Comparison of ENCODE assay signal across 8 cellular contexts in the genomic region with DNA sequence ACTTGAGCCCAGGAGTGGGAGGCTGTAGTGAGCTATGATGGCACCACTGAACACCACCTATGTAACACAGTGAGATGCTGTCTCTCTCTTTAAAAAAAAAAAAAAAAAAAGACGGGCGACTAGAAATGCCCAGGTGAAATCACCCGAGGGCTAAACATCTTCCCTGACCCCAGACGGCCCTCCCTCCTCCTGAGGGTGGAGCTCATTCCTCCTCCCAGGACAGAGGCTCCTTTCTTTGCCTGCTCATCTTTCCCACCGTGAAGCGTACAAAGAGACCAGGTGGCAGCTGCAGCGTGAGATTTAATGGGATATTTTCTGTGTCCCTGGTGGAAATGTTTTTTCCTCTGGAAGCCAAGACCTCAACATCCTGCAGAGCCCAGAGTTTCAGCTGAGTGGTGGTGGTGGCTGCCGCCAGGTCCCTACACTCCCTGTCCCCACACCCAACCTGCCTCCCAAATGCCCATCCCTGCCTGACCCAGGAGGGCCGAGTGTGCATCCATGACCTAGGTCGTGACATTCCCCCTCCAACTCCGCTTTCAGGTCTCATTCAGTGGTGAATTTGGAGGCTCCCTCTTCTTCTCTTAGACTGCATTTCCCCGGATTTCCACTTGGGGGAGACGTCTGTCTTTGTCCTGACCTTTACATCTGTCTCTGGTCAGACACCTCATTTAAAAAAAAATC. TPM values are rescaled to one million over a fixed set of nuclear protein-coding genes. Genes with fewer than 3 reads are reported as not detected.
DNase-seq lines count a peak whose midpoint lies in the region; ATAC-seq and TF ChIP-seq lines count a peak whose summit lies in the region.

No MANE protein-coding gene starts in this region.

- no peaks in the 10 kb centered on the region for H3K36me3 Mint-ChIP-seq in naive B cell

- no peak overlapping the region for H3K27ac ChIP-seq in WERI-Rb-1

- H3K4me3 ChIP-seq in WERI-Rb-1 (ENCODE audit: low read depth, low read length) (no peak overlapping the region), epithelial cell of proximal tubule (ENCODE audit: low read depth, low read length) (no peak overlapping the region)

- peaks cover 5% of the 10 kb centered on the region for H3K9me3 ChIP-seq in WERI-Rb-1 (ENCODE audit: severe bottlenecking)

- no peaks in the 10 kb centered on the region for H3K36me3 ChIP-seq in WERI-Rb-1

- ATAC-seq in naive B cell (ENCODE audit: low read depth in 2 of 2) (no peak), GM18907 (IDR thresholded peaks at IDR 0.05; ENCODE audit: unreplicated experiment) (no peak)

- DNase-seq in AG09319 (ENCODE audit: extremely low read depth, low read depth) = no peak
- peak; percentile 21 for DNase-seq in NCI-H1694 (lab: John Stamatoyannopoulos, UW)
- peak; percentile 63 for DNase-seq in WERI-Rb-1
- DNase-seq in epithelial cell of proximal tubule (ENCODE audit: low read depth) = no peak
- peak; percentile 12 for DNase-seq in naive B cell
- no peak for DNase-seq in amniotic stem cell (lab: John Stamatoyannopoulos, UW)

- H3K27me3 ChIP-seq in WERI-Rb-1 (ENCODE audit: insufficient read depth, low read depth, severe bottlenecking) = peaks cover 13% of the 10 kb centered on the region

- H3K9me3 Mint-ChIP-seq in naive B cell = peaks cover 0 to 4% (median 2%) of the 10 kb centered on the region in 7 donors

- H3K4me1 Mint-ChIP-seq in naive B cell = peaks cover 0 to 5% (median 5%) of the 10 kb centered on the region in 3 donors

- peak; percentile 80 for TF ChIP-seq CTCF in AG09319 (IDR thresholded peaks at IDR 0.05; ENCODE audit: low read depth, low read length)
- TF ChIP-seq CTCF in GM12874 (IDR thresholded peaks at IDR 0.05; ENCODE audit: insufficient read depth, low read depth, low read length) = peak; percentile 80
- TF ChIP-seq CTCF in WERI-Rb-1 (IDR thresholded peaks at IDR 0.05; ENCODE audit: low read depth, low read length) = peak; percentile 75
- peak; percentile 85 for TF ChIP-seq CTCF in epithelial cell of proximal tubule (conservative IDR thresholded peaks at IDR 0.05; ENCODE audit: low read depth, low read length)

- peaks cover 17 to 35% (median 34%) of the 10 kb centered on the region in 3 donors for H3K27me3 Mint-ChIP-seq in naive B cell

- H3K4me3 Mint-ChIP-seq in naive B cell = no peak overlapping the region

- H3K27ac Mint-ChIP-seq in naive B cell = no peak overlapping the region

RNA-seq across cellular contexts. Expression of a gene that starts 14.4 kb away (rescaled TPM):
- total RNA-seq in epithelial cell of proximal tubule = 9.9 and 11.4 TPM in 2 replicates
- not detected for polyA plus RNA-seq in naive B cell (ENCODE audit: low read depth in 6 of 6)

Comparison
In these comparisons a context has a peak if more than half of its experiments do, and no peak if none do; other contexts are left out.
1. DNase-seq: peak in NCI-H1694 (single experiment), WERI-Rb-1 (single experiment) and naive B cell (single experiment); none in AG09319 (single experiment), epithelial cell of proximal tubule (single experiment) and amniotic stem cell (single experiment).
2. Peak in every context shown above with its lines, with median percentiles within 50 percentile points of each other: CTCF ChIP-seq.